Comparison of ENCODE assay signal across 1 cellular context in genomic region chr4:40292313-40292759, GRCh38.
A peak's percentile ranks its signal among the peaks of the same experiment; 100 is the strongest.
TF ChIP-seq lines count a peak whose summit lies in the region.

No MANE protein-coding gene starts in this region.

TF ChIP-seq in K562, 482 proteins besides CTCF, POLR2A, EP300 and RAD21 (continued from another document and continues in another):
- TF ChIP-seq MGA (IDR thresholded peaks at IDR 0.05) (peak; percentile 58), ZNF766 (CRISPR knock-in tag; conservative IDR thresholded peaks at IDR 0.05) (peak; percentile 66), ETV5 (CRISPR knock-in tag; IDR thresholded peaks at IDR 0.05; ENCODE audit: low read depth) (peak; percentile 69; the same call in 1 of the 2 replicates), NR2C1 (IDR thresholded peaks at IDR 0.05) (peak; percentile 66), NR2C1 (tag; IDR thresholded peaks at IDR 0.05) (peak; percentile 65), TRIM28 (IDR thresholded peaks at IDR 0.05) (0 out of 2 replicates have a peak, but pooled peaks have one; percentile 18), OTX1 (CRISPR knock-in tag; IDR thresholded peaks at IDR 0.05) (0 out of 2 replicates have a peak, but pooled peaks have one; percentile 21), ZSCAN32 (CRISPR knock-in tag; IDR thresholded peaks at IDR 0.05) (peak; percentile 22; the same call in 1 of the 2 replicates), SOX6 (IDR thresholded peaks at IDR 0.05) (peak; percentile 95), RBM34 (IDR thresholded peaks at IDR 0.05; ENCODE audit: borderline replicate concordance, insufficient read depth, low read length) (no peak), NBN (IDR thresholded peaks at IDR 0.05; ENCODE audit: low read depth) (0 out of 2 replicates have a peak, but pooled peaks have one; percentile 44), SIX5 (IDR thresholded peaks at IDR 0.05; ENCODE audit: borderline replicate concordance in 1 of 2, insufficient read depth in 1 of 2, low read depth in 1 of 2, low read length in 2 of 2) (peak; percentile 72 to 76; a peak in 3 of 4 replicates), ZNF224 (CRISPR knock-in tag; IDR thresholded peaks at IDR 0.05) (no peak), RCOR1 (IDR thresholded peaks at IDR 0.05; ENCODE audit: borderline replicate concordance in 1 of 2, low read depth in 2 of 2, low read length in 2 of 2) (peak in 1 of 2 experiments; percentile 98; a peak in 3 of 4 replicates), BACH1 (tag; IDR thresholded peaks at IDR 0.05) (peak; percentile 39; the same call in 1 of the 2 replicates), ZZZ3 (IDR thresholded peaks at IDR 0.05) (no peak), GABPA (tag; conservative IDR thresholded peaks at IDR 0.05; ENCODE audit: low read depth) (peak; percentile 72), ZNF354B (CRISPR knock-in tag; IDR thresholded peaks at IDR 0.05) (no peak), JUNB (CRISPR knock-in tag; conservative IDR thresholded peaks at IDR 0.05) (no peak), ZNF316 (IDR thresholded peaks at IDR 0.05) (no peak), NEUROD1 (IDR thresholded peaks at IDR 0.05; ENCODE audit: borderline replicate concordance, low read depth, low read length, partially characterized antibody) (peak; percentile 62), VEZF1 (CRISPR knock-in tag; IDR thresholded peaks at IDR 0.05) (peak; percentile 61), FOXK1 (CRISPR knock-in tag; IDR thresholded peaks at IDR 0.05; ENCODE audit: borderline replicate concordance) (no peak), NFRKB (IDR thresholded peaks at IDR 0.05; ENCODE audit: low read depth) (peak; percentile 50; the same call in 1 of the 2 replicates), MAZ (CRISPR knock-in tag; conservative IDR thresholded peaks at IDR 0.05 in 1 of 2, IDR thresholded peaks at IDR 0.05 in 1 of 2) (0 out of 4 replicates have a peak, but pooled peaks of 1 of the 2 experiments have one; percentile 56), NFYB (IDR thresholded peaks at IDR 0.05; ENCODE audit: extremely low read depth, insufficient read length) (no peak), HDAC1 (IDR thresholded peaks at IDR 0.05) (peak in 1 of 2 experiments; percentile 86; a peak in 2 of 4 replicates), CGGBP1 (CRISPR knock-in tag; IDR thresholded peaks at IDR 0.05) (no peak), HDAC3 (IDR thresholded peaks at IDR 0.05; ENCODE audit: borderline replicate concordance, partially characterized antibody) (peak; percentile 62), CBFA2T2 (conservative IDR thresholded peaks at IDR 0.05) (peak; percentile 76), HMBOX1 (IDR thresholded peaks at IDR 0.05) (peak; percentile 93), NONO (IDR thresholded peaks at IDR 0.05; ENCODE audit: low read depth in 2 of 2, low read length in 1 of 2) (0 out of 4 replicates have a peak, but pooled peaks of 1 of the 2 experiments have one; percentile 34), ZNF184 (CRISPR knock-in tag; IDR thresholded peaks at IDR 0.05) (no peak), ZNF311 (CRISPR knock-in tag; IDR thresholded peaks at IDR 0.05) (peak; percentile 62; the same call in 1 of the 2 replicates), KDM1A (IDR thresholded peaks at IDR 0.05) (peak; percentile 93 to 95), DMBX1 (CRISPR knock-in tag; IDR thresholded peaks at IDR 0.05; ENCODE audit: borderline replicate concordance) (peak; percentile 59; the same call in 1 of the 2 replicates), TEAD1 (CRISPR knock-in tag; IDR thresholded peaks at IDR 0.05) (no peak), POU5F1 (IDR thresholded peaks at IDR 0.05; ENCODE audit: borderline replicate concordance, low read depth, low read length, partially characterized antibody) (no peak), MAFF (IDR thresholded peaks at IDR 0.05; ENCODE audit: low read length) (no peak), PYGO2 (tag; IDR thresholded peaks at IDR 0.05) (peak; percentile 65; the same call in 1 of the 2 replicates), MEF2D (tag; conservative IDR thresholded peaks at IDR 0.05; ENCODE audit: low read depth) (no peak), NFATC3 (IDR thresholded peaks at IDR 0.05) (no peak)
- TF ChIP-seq, protein P1, sequence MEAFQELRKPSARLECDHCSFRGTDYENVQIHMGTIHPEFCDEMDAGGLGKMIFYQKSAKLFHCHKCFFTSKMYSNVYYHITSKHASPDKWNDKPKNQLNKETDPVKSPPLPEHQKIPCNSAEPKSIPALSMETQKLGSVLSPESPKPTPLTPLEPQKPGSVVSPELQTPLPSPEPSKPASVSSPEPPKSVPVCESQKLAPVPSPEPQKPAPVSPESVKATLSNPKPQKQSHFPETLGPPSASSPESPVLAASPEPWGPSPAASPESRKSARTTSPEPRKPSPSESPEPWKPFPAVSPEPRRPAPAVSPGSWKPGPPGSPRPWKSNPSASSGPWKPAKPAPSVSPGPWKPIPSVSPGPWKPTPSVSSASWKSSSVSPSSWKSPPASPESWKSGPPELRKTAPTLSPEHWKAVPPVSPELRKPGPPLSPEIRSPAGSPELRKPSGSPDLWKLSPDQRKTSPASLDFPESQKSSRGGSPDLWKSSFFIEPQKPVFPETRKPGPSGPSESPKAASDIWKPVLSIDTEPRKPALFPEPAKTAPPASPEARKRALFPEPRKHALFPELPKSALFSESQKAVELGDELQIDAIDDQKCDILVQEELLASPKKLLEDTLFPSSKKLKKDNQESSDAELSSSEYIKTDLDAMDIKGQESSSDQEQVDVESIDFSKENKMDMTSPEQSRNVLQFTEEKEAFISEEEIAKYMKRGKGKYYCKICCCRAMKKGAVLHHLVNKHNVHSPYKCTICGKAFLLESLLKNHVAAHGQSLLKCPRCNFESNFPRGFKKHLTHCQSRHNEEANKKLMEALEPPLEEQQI (IDR thresholded peaks at IDR 0.05) = peak; percentile 70; the same call in 1 of the 2 replicates
- TF ChIP-seq, protein P2, sequence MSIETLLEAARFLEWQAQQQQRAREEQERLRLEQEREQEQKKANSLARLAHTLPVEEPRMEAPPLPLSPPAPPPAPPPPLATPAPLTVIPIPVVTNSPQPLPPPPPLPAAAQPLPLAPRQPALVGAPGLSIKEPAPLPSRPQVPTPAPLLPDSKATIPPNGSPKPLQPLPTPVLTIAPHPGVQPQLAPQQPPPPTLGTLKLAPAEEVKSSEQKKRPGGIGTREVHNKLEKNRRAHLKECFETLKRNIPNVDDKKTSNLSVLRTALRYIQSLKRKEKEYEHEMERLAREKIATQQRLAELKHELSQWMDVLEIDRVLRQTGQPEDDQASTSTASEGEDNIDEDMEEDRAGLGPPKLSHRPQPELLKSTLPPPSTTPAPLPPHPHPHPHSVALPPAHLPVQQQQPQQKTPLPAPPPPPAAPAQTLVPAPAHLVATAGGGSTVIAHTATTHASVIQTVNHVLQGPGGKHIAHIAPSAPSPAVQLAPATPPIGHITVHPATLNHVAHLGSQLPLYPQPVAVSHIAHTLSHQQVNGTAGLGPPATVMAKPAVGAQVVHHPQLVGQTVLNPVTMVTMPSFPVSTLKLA (conservative IDR thresholded peaks at IDR 0.05) = peak; percentile 41 to 42; a peak in 1 of 4 replicates
